21 cellular contexts compared by ENCODE assay signal in the genomic region with DNA sequence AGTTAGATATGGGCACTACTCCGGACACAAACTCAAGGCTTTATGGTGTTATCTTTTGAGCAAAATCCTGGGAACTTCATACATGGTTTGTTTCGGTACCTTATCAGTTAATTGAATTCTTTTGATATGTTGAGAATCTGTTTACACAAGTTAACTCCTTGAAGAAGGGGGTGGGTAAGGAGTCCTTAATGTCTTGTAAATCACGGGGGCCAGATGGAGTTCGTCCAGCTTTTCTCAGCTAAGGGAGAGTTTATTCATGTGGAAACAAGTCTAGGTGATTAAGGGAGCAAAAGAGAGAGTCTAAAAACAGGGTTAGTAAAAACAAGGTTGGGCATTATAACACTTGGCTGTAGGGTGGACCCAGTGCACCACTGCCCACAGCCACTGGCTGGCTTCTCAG. TPM values are rescaled to one million over a fixed set of nuclear protein-coding genes. Genes with fewer than 3 reads are reported as not detected.
DNase-seq lines count a peak whose midpoint lies in the region; ATAC-seq, FAIRE-seq and TF ChIP-seq lines count a peak whose summit lies in the region.
"Had no signal": no experiment of that assay in that cellular context is flagged by ENCODE, and none has a peak within 500 bp of the region (broad histone marks: within the 10 kb centered on the region; RNA-seq: fewer than 3 reads in every experiment).

No MANE protein-coding gene starts in this region.

- FAIRE-seq in kidney (lab: Jason Lieb, UNC) (peak; percentile 45), GM19239 (lab: Jason Lieb, UNC) (no peak)
- FAIRE-seq: A204.1, GM12878, H54 had no signal

- H3K36me3 ChIP-seq in HUES64 (ENCODE audit: insufficient read depth, low read length) = no peaks in the 10 kb centered on the region
- H3K36me3 ChIP-seq in endodermal cell (ENCODE audit: control insufficient read depth, insufficient read depth, low read length) = no peaks in the 10 kb centered on the region
- H3K36me3 ChIP-seq in kidney (ENCODE audit: control insufficient read depth in 1 of 2, insufficient read depth in 2 of 2, low read length in 2 of 2) = no peaks in the 10 kb centered on the region
- H3K36me3 ChIP-seq: BE2C had no signal

- no peak overlapping the region for H3K4me3 Mint-ChIP-seq in endodermal cell
- H3K4me3 Mint-ChIP-seq: CD4-positive, CD25-positive, alpha-beta regulatory T cell had no signal

- ATAC-seq in HG02623 (IDR thresholded peaks at IDR 0.05; ENCODE audit: unreplicated experiment) (no peak), HG03460 (IDR thresholded peaks at IDR 0.05; ENCODE audit: unreplicated experiment) (no peak)
- ATAC-seq: GM12878 had no signal

- TF ChIP-seq CTCF in endodermal cell (conservative IDR thresholded peaks at IDR 0.05) (no peak), kidney (IDR thresholded peaks at IDR 0.05; ENCODE audit: borderline replicate concordance, extremely low read depth, insufficient read depth) (no peak)

- H3K9me3 ChIP-seq in HUES64 (ENCODE audit: insufficient read depth, low read depth, low read length) (peaks cover 22% of the 10 kb centered on the region; the same call in 1 of the 2 replicates), endodermal cell (ENCODE audit: control insufficient read depth, low read length) (peaks cover 51% of the 10 kb centered on the region), kidney (ENCODE audit: control insufficient read depth in 1 of 2, low read length in 2 of 2) (no peaks in the 10 kb centered on the region)
- H3K9me3 ChIP-seq: BE2C had no signal

- H3K36me3 Mint-ChIP-seq in endodermal cell (ENCODE audit: low read depth) = no peaks in the 10 kb centered on the region
- H3K36me3 Mint-ChIP-seq: CD4-positive, CD25-positive, alpha-beta regulatory T cell had no signal

- DNase-seq in endodermal cell (no peak), kidney (no peak), UCSD-AML1 (lab: John Stamatoyannopoulos, UW; ENCODE audit: unreplicated experiment) (no peak), GM19239 (ENCODE audit: insufficient read length, low spot score) (no peak)
- DNase-seq: ACHN; BE2C; C1 segment of cervical spinal cord; CD4-positive, CD25-positive, alpha-beta regulatory T cell; CD8-positive, alpha-beta memory T cell; COR-L47; DMS 273 treated with DMSO at 0.1 percent for 48 hours; DMS53; DND-41; EL; HCEC 1CT had no signal

- H3K27me3 ChIP-seq in HUES64 (ENCODE audit: insufficient read depth, low read length) = no peaks in the 10 kb centered on the region; the same call in 1 of the 2 replicates
- H3K27me3 ChIP-seq in endodermal cell (ENCODE audit: control insufficient read depth, insufficient read depth, low read length, poor library complexity, severe bottlenecking) = no peaks in the 10 kb centered on the region
- H3K27me3 ChIP-seq: BE2C had no signal

- H3K4me1 ChIP-seq in HUES64 (ENCODE audit: insufficient read depth, low read length) (0 out of 2 replicates have a peak, but pooled peaks cover 11% of the 10 kb centered on the region), endodermal cell (ENCODE audit: control insufficient read depth, insufficient read depth, low read length) (no peaks in the 10 kb centered on the region), kidney (ENCODE audit: control insufficient read depth in 1 of 2, insufficient read depth in 1 of 2, low read depth in 1 of 2, low read length in 2 of 2) (peaks cover 0 to 5% of the 10 kb centered on the region in 2 donors)
- H3K4me1 ChIP-seq: BE2C had no signal

- 55% methylated on average over 4 of the region's 4 CpGs for WGBS in HUES64
- 56 to 67% methylated on average over 3 to 4 of the region's 4 CpGs for WGBS in endodermal cell (ENCODE audit: insufficient coverage in 1 of 2, insufficient read length in 1 of 2), 2 experiments

- H3K4me1 Mint-ChIP-seq in endodermal cell = no peaks in the 10 kb centered on the region

- H3K4me3 ChIP-seq in HUES64 (ENCODE audit: low read length) = peak overlapping the region; percentile 29; the same call in 1 of the 2 replicates
- H3K4me3 ChIP-seq in endodermal cell (ENCODE audit: low read length) = peak overlapping the region; percentile 45
- no peak overlapping the region for H3K4me3 ChIP-seq in kidney (ENCODE audit: low read length in 2 of 2)
- H3K4me3 ChIP-seq: GM12878 had no signal

- no peaks in the 10 kb centered on the region for H3K27me3 Mint-ChIP-seq in endodermal cell (ENCODE audit: insufficient read depth)
- H3K27me3 Mint-ChIP-seq: CD4-positive, CD25-positive, alpha-beta regulatory T cell had no signal

- H3K27ac ChIP-seq in HUES64 (ENCODE audit: low read depth, low read length) (no peak overlapping the region), endodermal cell (ENCODE audit: low read depth, low read length) (no peak overlapping the region), kidney (ENCODE audit: low read depth in 2 of 2, low read length in 2 of 2) (no peak overlapping the region)

- no peak overlapping the region for H3K27ac Mint-ChIP-seq in endodermal cell
- H3K27ac Mint-ChIP-seq: CD4-positive, CD25-positive, alpha-beta regulatory T cell; CD8-positive, alpha-beta memory T cell had no signal

- H3K9me3 Mint-ChIP-seq in endodermal cell = peaks cover 44% of the 10 kb centered on the region
- H3K9me3 Mint-ChIP-seq: CD8-positive, alpha-beta memory T cell had no signal

- no peak overlapping the region for H3K9ac ChIP-seq in HUES64 (ENCODE audit: low read depth, low read length)
- no peak overlapping the region for H3K9ac ChIP-seq in endodermal cell (ENCODE audit: extremely low read depth, low read length, poor library complexity, severe bottlenecking)
- no peak overlapping the region for H3K9ac ChIP-seq in kidney (ENCODE audit: low read length in 2 of 2)

- intact Hi-C loops in kidney (cut with DNase I) = no loop called here

RNA-seq across cellular contexts. Expression of a gene that starts 20.8 kb away (rescaled TPM):
- 20.5 TPM for polyA plus RNA-seq in HUES64 (2013, experiment 1 of 2)
- polyA plus RNA-seq in HUES64 (2013, experiment 2 of 2) = 25.4 TPM
- total RNA-seq in endodermal cell (10 to 100 TPM; 60.6 to 72.7 TPM), kidney (23.4 TPM)
- 35.1 TPM for polyA plus RNA-seq in endodermal cell (2013, experiment 1 of 2)
- 32.7 TPM for polyA plus RNA-seq in endodermal cell (2013, experiment 2 of 2)
- polyA plus RNA-seq in kidney (ENCODE audit: insufficient read depth, low read depth, low replicate concordance) = 4.8 TPM

Comparison
In these comparisons a context has a peak if more than half of its experiments do, and no peak if none do; other contexts are left out.
1. H3K4me3 ChIP-seq: peak in HUES64 (single experiment) and endodermal cell (single experiment); none in kidney (0 of 2).